22 cellular contexts compared by ENCODE assay signal in genomic region chr22:18511327-18511726, GRCh38. TPM values are rescaled to one million over a fixed set of nuclear protein-coding genes. Genes with fewer than 3 reads are reported as not detected.
"Had no signal": no experiment of that assay in that cellular context is flagged by ENCODE, and none has a peak within 500 bp of the region (broad histone marks: within the 10 kb centered on the region; RNA-seq: fewer than 3 reads in every experiment).

No MANE protein-coding gene starts in this region.

RNA-seq across cellular contexts. Expression of gene GGTLC3, which starts 6.6 kb away (rescaled TPM):
- total RNA-seq: activated CD4-positive, alpha-beta memory T cell treated with anti-CD3 and anti-CD28 coated beads for 36 hours; activated CD4-positive, alpha-beta T cell treated with anti-CD3 and anti-CD28 coated beads for 36 hours; activated CD8-positive, alpha-beta memory T cell treated with anti-CD3 and anti-CD28 coated beads for 36 hours; activated CD8-positive, alpha-beta T cell treated with anti-CD3 and anti-CD28 coated beads for 36 hours; activated naive CD4-positive, alpha-beta T cell treated with anti-CD3 and anti-CD28 coated beads for 36 hours; activated naive CD4-positive, alpha-beta T cell treated with anti-CD3 and anti-CD28 coated beads, Interleukin-2, amount 50 U/mL, for 72 hours; activated naive CD8-positive, alpha-beta T cell treated with anti-CD3 and anti-CD28 coated beads for 36 hours; activated T-cell treated with anti-CD3 and anti-CD28 coated beads, Interleukin-2, amount 50 U/mL, for 4 hours; activated T-cell treated with anti-CD3 and anti-CD28 coated beads, Interleukin-2, amount 50 U/mL, for 72 hours; activated T-helper 1 cell treated with anti-CD3 and anti-CD28 coated beads, Interleukin-12 subunit alpha, Interleukin-12 subunit beta, Interleukin-2, Interleukin-4 antibody, amounts not matched to agents 30 ng/mL and 10 ng/mL and 1 ng/mL, durations not matched to agents 14 hours and 24 hours and 36 hours; activated T-helper 17 cell treated with anti-CD3 and anti-CD28 coated beads, Interleukin-2, amount 50 U/mL, for 72 hours; adrenal gland; aorta; astrocyte; body of pancreas; breast epithelium; cardiac septum; cerebellum; T-helper 1 cell treated with Interleukin-12 subunit alpha and Interleukin-12 subunit beta and Interleukin-4 antibody, amounts not matched to agents 30 ng/mL and 1 ng/mL, for 36 hours; T-helper 17 cell; T-helper 2 cell treated with Interferon-gamma antibody and Interleukin-4, amounts not matched to agents 100 ng/mL and 5 ng/mL, for 36 hours; WTC11 had no signal

RNA-seq across cellular contexts. Expression of gene TMEM191B, which starts 16.3 kb away (rescaled TPM):
- total RNA-seq: activated naive CD4-positive, alpha-beta T cell treated with anti-CD3 and anti-CD28 coated beads for 36 hours; activated T-helper 1 cell treated with anti-CD3 and anti-CD28 coated beads, Interleukin-12 subunit alpha, Interleukin-12 subunit beta, Interleukin-2, Interleukin-4 antibody, amounts not matched to agents 30 ng/mL and 10 ng/mL and 1 ng/mL, durations not matched to agents 14 hours and 24 hours and 36 hours; aorta; T-helper 1 cell treated with Interleukin-12 subunit alpha and Interleukin-12 subunit beta and Interleukin-4 antibody, amounts not matched to agents 30 ng/mL and 1 ng/mL, for 36 hours; T-helper 2 cell treated with Interferon-gamma antibody and Interleukin-4, amounts not matched to agents 100 ng/mL and 5 ng/mL, for 36 hours had no signal
